Comparison of ENCODE assay signal across 32 cellular contexts in genomic region chr7:29918850-29919249, GRCh38.
"Had no signal": no experiment of that assay in that cellular context is flagged by ENCODE, and none has a peak within 500 bp of the region (broad histone marks: within the 10 kb centered on the region; RNA-seq: fewer than 3 reads in every experiment).

No MANE protein-coding gene starts in this region.

- H3K4me3 ChIP-seq: left lung, lower lobe of right lung, pancreas, prostate gland, skin epidermis, stomach, testis, thyroid gland, upper lobe of right lung, uterus had no signal

- H3K27me3 ChIP-seq: left lung, pancreas, stomach, testis, thyroid gland, upper lobe of right lung, uterus had no signal

- H3K9me3 Mint-ChIP-seq: immature natural killer cell; naive thymus-derived CD8-positive, alpha-beta T cell; nephron; neural crest cell; stimulated activated naive B cell treated with anti-CD40 and anti-IgM and Interleukin-4, amounts not matched to agents 10 μg/mL and 1 μg/mL and 100 μg/mL, for 72 hours had no signal

- H3K27ac ChIP-seq: left lung, lower lobe of right lung, pancreas, prostate gland, skin epidermis, stomach, testis, upper lobe of right lung, uterus had no signal

- H3K27me3 Mint-ChIP-seq: naive thymus-derived CD8-positive, alpha-beta T cell; stimulated activated naive B cell treated with anti-CD40 and anti-IgM and Interleukin-4, amounts not matched to agents 10 μg/mL and 1 μg/mL and 100 μg/mL, for 72 hours had no signal

- H3K4me3 Mint-ChIP-seq: immature natural killer cell; naive thymus-derived CD8-positive, alpha-beta T cell; nephron; neural crest cell; stimulated activated naive B cell treated with anti-CD40 and anti-IgM and Interleukin-4, amounts not matched to agents 10 μg/mL and 1 μg/mL and 100 μg/mL, for 72 hours had no signal

- FAIRE-seq: islet of Langerhans, kidney, pancreas had no signal

- H3K9me3 ChIP-seq: left lung, lower lobe of right lung, pancreas, prostate gland, stomach, testis, thyroid gland, upper lobe of right lung, uterus had no signal

- ATAC-seq: left colon; left lung; lower lobe of right lung; naive thymus-derived CD8-positive, alpha-beta T cell; pancreas; right cardiac atrium; sciatic nerve; stimulated activated naive B cell treated with anti-CD40 and anti-IgM and Interleukin-4, amounts not matched to agents 10 μg/mL and 1 μg/mL and 100 μg/mL, for 72 hours; stimulated activated naive CD8-positive, alpha-beta T cell treated with anti-CD3 and anti-CD28 coated beads, Interleukin-15, Interleukin-2, amounts not matched to agents 100 U/mL and 50 U/mL, for 24 hours; upper lobe of right lung had no signal

- H3K27ac Mint-ChIP-seq: immature natural killer cell; naive thymus-derived CD8-positive, alpha-beta T cell; nephron; stimulated activated naive B cell treated with anti-CD40 and anti-IgM and Interleukin-4, amounts not matched to agents 10 μg/mL and 1 μg/mL and 100 μg/mL, for 72 hours had no signal

- H3K4me1 Mint-ChIP-seq: immature natural killer cell had no signal

- H3K36me3 ChIP-seq: prostate gland, uterus had no signal

- DNase-seq: hypothalamus; immature natural killer cell; kidney; left colon; left lung; lower lobe of right lung; mammary epithelial cell; mesenchymal stem cell; naive thymus-derived CD8-positive, alpha-beta T cell; nucleus accumbens; pancreas; posterior cingulate gyrus; retina; right cardiac atrium; stimulated activated CD4-positive, alpha-beta T cell treated with anti-CD3 and anti-CD28 coated beads, Interleukin-12 subunit alpha, Interleukin-12 subunit beta, amount 100 ng/mL, for 4 hours; stimulated activated CD4-positive, alpha-beta T cell treated with anti-CD3 and anti-CD28 coated beads, Interleukin-15, amount 100 ng/mL, for 24 hours; stimulated activated CD4-positive, alpha-beta T cell treated with anti-CD3 and anti-CD28 coated beads, Interleukin-2, amount 100 ng/mL, for 24 hours; stimulated activated CD4-positive, alpha-beta T cell treated with anti-CD3 and anti-CD28 coated beads, Interleukin-4, amount 100 ng/mL, for 1 hour; stimulated activated naive B cell treated with anti-CD40 and anti-IgM and Interleukin-4, amounts not matched to agents 10 μg/mL and 1 μg/mL and 100 μg/mL, for 72 hours; stimulated activated naive CD8-positive, alpha-beta T cell treated with anti-CD3 and anti-CD28 coated beads, Interleukin-15, Interleukin-2, amounts not matched to agents 100 U/mL and 50 U/mL, for 24 hours; stomach; testis; thyroid gland; trophoblast cell; upper lobe of right lung; uterus had no signal

- H3K4me1 ChIP-seq: left lung, lower lobe of right lung, prostate gland, upper lobe of right lung, uterus had no signal
